ENCODE assay signal across 10 cellular contexts in the genomic region with DNA sequence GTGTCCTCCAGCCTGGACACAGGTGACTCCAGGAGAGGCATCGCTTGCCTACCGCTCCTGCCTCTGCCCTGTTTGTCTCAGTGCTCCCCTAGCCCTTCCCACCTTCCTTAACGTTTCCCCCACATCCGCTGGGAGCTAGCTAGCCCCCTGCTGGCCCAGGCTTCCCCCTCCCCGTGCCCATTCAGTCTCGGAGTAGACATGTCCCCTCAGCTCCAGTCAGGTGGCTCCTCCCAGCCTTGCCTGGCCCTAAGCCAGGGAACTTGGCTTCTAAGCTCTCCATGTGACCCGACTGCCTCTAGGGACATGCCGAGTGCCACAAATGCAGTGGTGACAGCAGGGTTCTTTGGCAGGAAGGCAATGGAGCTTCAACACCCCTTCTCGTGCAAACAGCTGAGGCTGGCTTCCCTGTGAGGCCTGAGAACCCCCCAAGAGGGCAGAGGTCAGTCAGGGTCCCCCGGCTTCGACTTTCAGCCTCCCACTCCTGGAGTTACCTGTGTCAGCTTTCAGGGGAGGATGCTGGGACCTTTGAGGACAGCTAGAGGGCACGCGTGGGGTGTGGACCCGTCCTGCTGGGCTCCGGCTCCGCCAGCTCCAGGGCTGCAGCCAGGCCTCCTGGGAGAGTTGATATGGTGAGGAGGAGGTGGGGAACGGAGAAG. TPM values are rescaled to one million over a fixed set of nuclear protein-coding genes. Genes with fewer than 3 reads are reported as not detected.
DNase-seq lines count a peak whose midpoint lies in the region; ATAC-seq, FAIRE-seq and TF ChIP-seq lines count a peak whose summit lies in the region.
"Had no signal": no experiment of that assay in that cellular context is flagged by ENCODE, and none has a peak within 500 bp of the region (broad histone marks: within the 10 kb centered on the region; RNA-seq: fewer than 3 reads in every experiment).

No MANE protein-coding gene starts in this region.

- H2BK15ac ChIP-seq in H1 (ENCODE audit: low read length): peak overlapping the region; percentile 48; the same call in 1 of the 2 replicates

- no peak overlapping the region for H3K27ac ChIP-seq in H1 (ENCODE audit: low read depth, low read length)
- no peak overlapping the region for H3K27ac ChIP-seq in trophoblast cell (ENCODE audit: low read depth, low read length)
- H3K27ac ChIP-seq in CD8-positive, alpha-beta T cell (ENCODE audit: low read depth, low read length): no peak overlapping the region
- H3K27ac ChIP-seq: HL-60 had no signal

- H2AK5ac ChIP-seq in H1 (ENCODE audit: low read depth, low read length) (peak overlapping the region; percentile 11; the same call in 1 of the 2 replicates), trophoblast cell (ENCODE audit: low read length) (no peak overlapping the region)

- H3K4me1 ChIP-seq in HAP-1: peaks cover 4% of the 10 kb centered on the region
- H3K4me1 ChIP-seq in H1 (replicated peaks in 1 of 4; ENCODE audit: control insufficient read depth in 3 of 4, insufficient read depth in 4 of 4, low read length in 3 of 4): peaks cover 7 to 36% (median 26%) of the 10 kb centered on the region in 4 experiments
- H3K4me1 ChIP-seq in trophoblast cell (ENCODE audit: control insufficient read depth in 1 of 2, insufficient read depth in 2 of 2, low read length in 2 of 2): no peaks in the 10 kb centered on the region
- H3K4me1 ChIP-seq in CD8-positive, alpha-beta T cell (ENCODE audit: insufficient read depth, low read length): no peaks in the 10 kb centered on the region

- H3K27me3 ChIP-seq in HAP-1 (ENCODE audit: low read depth) (no peaks in the 10 kb centered on the region), H1 (replicated peaks in 1 of 4; ENCODE audit: control insufficient read depth in 3 of 4, extremely low read depth in 1 of 4, insufficient read depth in 3 of 4, low read length in 3 of 4) (no peaks in the 10 kb centered on the region), trophoblast cell (ENCODE audit: insufficient read depth, low read length) (no peaks in the 10 kb centered on the region)
- no peaks in the 10 kb centered on the region for H3K27me3 ChIP-seq in CD8-positive, alpha-beta T cell (ENCODE audit: insufficient read depth, low read length)

- peak overlapping the region; percentile 14 for H4K91ac ChIP-seq in H1 (replicated peaks; ENCODE audit: insufficient read length, low read length)
- no peak overlapping the region for H4K91ac ChIP-seq in trophoblast cell (ENCODE audit: low read depth, low read length)

- H2BK20ac ChIP-seq in H1 (ENCODE audit: low read length): peak overlapping the region; percentile 75; the same call in 1 of the 2 replicates

- no peak for FAIRE-seq in H1 (lab: Jason Lieb, UNC)

- no peak for TF ChIP-seq CTCF in H1 (IDR thresholded peaks at IDR 0.05; ENCODE audit: control extremely low read depth in 1 of 3, insufficient read depth in 1 of 3, low read depth in 1 of 3, low read length in 3 of 3)
- no peak for TF ChIP-seq CTCF in CD8-positive, alpha-beta T cell (IDR thresholded peaks at IDR 0.05)

- no peak overlapping the region for H3K27ac Mint-ChIP-seq in activated CD8-positive, alpha-beta memory T cell treated with anti-CD3 and anti-CD28 coated beads, Interleukin-2, amount 10 ng/mL, durations not matched to agents 7 days and 5 days
- no peak overlapping the region for H3K27ac Mint-ChIP-seq in CD8-positive, alpha-beta T cell
- H3K27ac Mint-ChIP-seq: activated T-cell treated with anti-CD3 and anti-CD28 coated beads, Interleukin-2, amount 50 U/mL, for 72 hours had no signal

- H3K4me3 ChIP-seq in HAP-1 (no peak overlapping the region), H1 (ENCODE audit: extremely low read depth in 1 of 4, insufficient read depth in 2 of 4, low read depth in 3 of 4, low read length in 4 of 4) (no peak overlapping the region), trophoblast cell (ENCODE audit: low read depth, low read length) (peak overlapping the region; percentile 23)
- no peak overlapping the region for H3K4me3 ChIP-seq in CD8-positive, alpha-beta T cell (ENCODE audit: low read depth, low read length)

- H3K9me3 ChIP-seq in HAP-1: no peaks in the 10 kb centered on the region
- no peaks in the 10 kb centered on the region for H3K9me3 ChIP-seq in H1 (ENCODE audit: insufficient read depth in 2 of 2, low read depth in 1 of 2, low read length in 1 of 2)
- peaks cover 3% of the 10 kb centered on the region for H3K9me3 ChIP-seq in trophoblast cell (ENCODE audit: insufficient read depth, low read depth, low read length)
- no peaks in the 10 kb centered on the region for H3K9me3 ChIP-seq in CD8-positive, alpha-beta T cell (ENCODE audit: low read length)

- H2AFZ ChIP-seq in H1 (ENCODE audit: low read length) (no peak overlapping the region), trophoblast cell (ENCODE audit: insufficient read depth, low read length, poor library complexity) (no peak overlapping the region)

- H4K5ac ChIP-seq in H1 (ENCODE audit: insufficient read length, low read depth, low read length): no peak overlapping the region

- no peak for TF ChIP-seq RAD21 in H1 (IDR thresholded peaks at IDR 0.05 in 1 of 2, conservative IDR thresholded peaks at IDR 0.05 in 1 of 2; ENCODE audit: low read depth in 2 of 2, low read length in 2 of 2)

- H3K23ac ChIP-seq in H1 (ENCODE audit: insufficient read length) (no peak overlapping the region), trophoblast cell (ENCODE audit: low read length) (no peak overlapping the region)

- ATAC-seq in activated CD8-positive, alpha-beta memory T cell treated with anti-CD3 and anti-CD28 coated beads, Interleukin-2, amount 10 ng/mL, durations not matched to agents 7 days and 5 days: no peak
- ATAC-seq in GM18907 (IDR thresholded peaks at IDR 0.05; ENCODE audit: unreplicated experiment) (no peak), GM19452 (IDR thresholded peaks at IDR 0.05; ENCODE audit: unreplicated experiment) (no peak)
- ATAC-seq in CD8-positive, alpha-beta T cell: no peak
- ATAC-seq: activated T-cell treated with anti-CD3 and anti-CD28 coated beads, Interleukin-2, amount 50 U/mL, for 72 hours had no signal

- no peak overlapping the region for H3K56ac ChIP-seq in H1 (replicated peaks; ENCODE audit: insufficient read length, low read depth, low read length)

- H4K8ac ChIP-seq in H1 (ENCODE audit: extremely low read depth, insufficient read depth, low read length) (peak overlapping the region; percentile 39; the same call in 1 of the 2 replicates), trophoblast cell (ENCODE audit: low read depth, low read length) (no peak overlapping the region)

- peaks cover 36% of the 10 kb centered on the region for H3K27me3 Mint-ChIP-seq in activated CD8-positive, alpha-beta memory T cell treated with anti-CD3 and anti-CD28 coated beads, Interleukin-2, amount 10 ng/mL, durations not matched to agents 7 days and 5 days
- H3K27me3 Mint-ChIP-seq in CD8-positive, alpha-beta T cell (ENCODE audit: low read depth): no peaks in the 10 kb centered on the region

- H3K79me1 ChIP-seq in H1 (ENCODE audit: low read depth, low read length) (peaks cover 3% of the 10 kb centered on the region; the same call in 1 of the 2 replicates), trophoblast cell (ENCODE audit: low read length) (no peaks in the 10 kb centered on the region)

- no peak for TF ChIP-seq EP300 in H1 (IDR thresholded peaks at IDR 0.05; ENCODE audit: borderline replicate concordance in 1 of 2, low read depth in 2 of 2, low read length in 2 of 2)

- CTCF ChIA-PET in H1 (lab: Charles Lee; ENCODE audit: partially characterized antibody): interaction anchor here (0.8 to 11.1 kb wide), 16 partner anchors 9 to 79 kb away, joined by 3 to 266 read pairs (median 7); a partner anchor contains a TSS
- CTCF ChIA-PET in activated CD8-positive, alpha-beta memory T cell treated with anti-CD3 and anti-CD28 coated beads, Interleukin-2, amount 10 ng/mL, durations not matched to agents 7 days and 5 days (lab: Charles Lee): interaction anchor here (0.7 to 4.2 kb wide), 3 partner anchors 12 to 44 kb away, joined by 3 to 23 read pairs (median 11); a partner anchor contains a TSS
- CTCF ChIA-PET in CD8-positive, alpha-beta T cell (lab: Charles Lee): interaction anchor here (0.8 to 1.4 kb wide), 4 partner anchors 8 to 669 kb away, joined by 3 to 11 read pairs (median 4); no protein-coding TSS in a partner anchor

- no peak for TF ChIP-seq POLR2A in H1 (IDR thresholded peaks at IDR 0.05; ENCODE audit: control extremely low read depth in 1 of 2, low read depth in 2 of 2, low read length in 2 of 2)

- no peaks in the 10 kb centered on the region for H3K4me1 Mint-ChIP-seq in activated CD8-positive, alpha-beta memory T cell treated with anti-CD3 and anti-CD28 coated beads, Interleukin-2, amount 10 ng/mL, durations not matched to agents 7 days and 5 days
- no peaks in the 10 kb centered on the region for H3K4me1 Mint-ChIP-seq in CD8-positive, alpha-beta T cell (ENCODE audit: low read depth)

- H4K12ac ChIP-seq in trophoblast cell (ENCODE audit: low read depth, low read length): no peak overlapping the region

- peak; percentile 8 to 68 for DNase-seq in HAP-1 (ENCODE audit: low spot score in 2 of 2)
- peak; percentile 92 for DNase-seq in NCI-H2107 (lab: John Stamatoyannopoulos, UW)
- no peak for DNase-seq in H1 (ENCODE audit: low read depth in 1 of 2, low spot score in 2 of 2)
- DNase-seq in trophoblast cell: no peak
- no peak for DNase-seq in activated CD8-positive, alpha-beta memory T cell treated with anti-CD3 and anti-CD28 coated beads, Interleukin-2, amount 10 ng/mL, durations not matched to agents 7 days and 5 days
- no peak for DNase-seq in CD8-positive, alpha-beta T cell
- DNase-seq: activated T-cell treated with anti-CD3 and anti-CD28 coated beads, Interleukin-2, amount 50 U/mL, for 72 hours had no signal

- H2BK12ac ChIP-seq in H1 (ENCODE audit: low read depth, low read length) (peak overlapping the region; percentile 32; the same call in 1 of the 2 replicates), trophoblast cell (ENCODE audit: low read length) (no peak overlapping the region)

- H3K36me3 ChIP-seq in HAP-1 (replicated peaks) (no peaks in the 10 kb centered on the region), H1 (ENCODE audit: control insufficient read depth in 2 of 4, insufficient read depth in 4 of 4, low read length in 3 of 4) (peaks cover 0 to 4% (median 2%) of the 10 kb centered on the region in 4 experiments; a peak in 5 of 8 replicates), trophoblast cell (ENCODE audit: control insufficient read depth in 1 of 2, insufficient read depth in 2 of 2, low read length in 2 of 2) (no peaks in the 10 kb centered on the region)
- H3K36me3 ChIP-seq in CD8-positive, alpha-beta T cell (ENCODE audit: insufficient read depth, low read length): no peaks in the 10 kb centered on the region

- H2BK5ac ChIP-seq in H1 (ENCODE audit: low read depth, low read length): peak overlapping the region; percentile 89; the same call in 1 of the 2 replicates
- no peak overlapping the region for H2BK5ac ChIP-seq in trophoblast cell (ENCODE audit: low read depth, low read length, poor library complexity)

- H3K14ac ChIP-seq in H1 (ENCODE audit: insufficient read length) (no peak overlapping the region), trophoblast cell (ENCODE audit: low read length) (no peak overlapping the region)

- H4K20me1 ChIP-seq in H1 (replicated peaks in 1 of 2; ENCODE audit: control insufficient read depth in 1 of 2, insufficient read depth in 2 of 2, low read length in 2 of 2): no peaks in the 10 kb centered on the region

- H3K9ac ChIP-seq in H1 (replicated peaks in 1 of 4; ENCODE audit: extremely low read depth in 1 of 4, low read depth in 3 of 4, low read length in 3 of 4) (no peak overlapping the region), trophoblast cell (ENCODE audit: low read length) (no peak overlapping the region)

- 79% methylated on average over 16 of the region's 17 CpGs; no CpG with 5 or more reads in 1 of the 2 experiments for WGBS in H1 (ENCODE audit: extremely low coverage in 1 of 2, insufficient coverage in 1 of 2, insufficient read length in 1 of 2, insufficient replicate concordance in 2 of 2, low coverage in 1 of 2, low lambda C conversion rate in 2 of 2, missing lambda C conversion rate in 1 of 2), 2 experiments
- no CpG with 5 or more reads among the region's 17 CpGs for WGBS in trophoblast cell (ENCODE audit: extremely low coverage, insufficient coverage, insufficient read length)

- no peaks in the 10 kb centered on the region for H3K9me3 Mint-ChIP-seq in activated CD8-positive, alpha-beta memory T cell treated with anti-CD3 and anti-CD28 coated beads, Interleukin-2, amount 10 ng/mL, durations not matched to agents 7 days and 5 days (ENCODE audit: low read depth)
- H3K9me3 Mint-ChIP-seq in CD8-positive, alpha-beta T cell: no peaks in the 10 kb centered on the region
- H3K9me3 Mint-ChIP-seq: activated T-cell treated with anti-CD3 and anti-CD28 coated beads, Interleukin-2, amount 50 U/mL, for 72 hours had no signal

- H2BK120ac ChIP-seq in H1 (replicated peaks; ENCODE audit: low read depth, low read length): peak overlapping the region; percentile 58
- no peak overlapping the region for H2BK120ac ChIP-seq in trophoblast cell (ENCODE audit: insufficient read depth, low read length, poor library complexity)

- no peaks in the 10 kb centered on the region for H3K23me2 ChIP-seq in H1 (ENCODE audit: low read depth, low read length)

- H3K79me2 ChIP-seq in H1 (ENCODE audit: control insufficient read depth in 1 of 2, insufficient read depth in 2 of 2, low read length in 2 of 2) (no peaks in the 10 kb centered on the region; a peak in 1 of 4 replicates), trophoblast cell (ENCODE audit: control insufficient read depth, insufficient read depth, low read length, poor library complexity) (no peaks in the 10 kb centered on the region)

- in situ Hi-C loops in HAP-1 (cut with MboI; ENCODE audit: low sequenced_read_pairs): no loop called here

- H3K4ac ChIP-seq in H1 (replicated peaks; ENCODE audit: insufficient read length, low read depth, low read length): peak overlapping the region; percentile 10
- no peak overlapping the region for H3K4ac ChIP-seq in trophoblast cell (ENCODE audit: low read depth, low read length)

- intact Hi-C loops in CD8-positive, alpha-beta T cell (cut with DNase I, micrococcal nuclease): no loop called here

- no peak overlapping the region for H3K4me3 Mint-ChIP-seq in activated CD8-positive, alpha-beta memory T cell treated with anti-CD3 and anti-CD28 coated beads, Interleukin-2, amount 10 ng/mL, durations not matched to agents 7 days and 5 days
- no peak overlapping the region for H3K4me3 Mint-ChIP-seq in CD8-positive, alpha-beta T cell
- H3K4me3 Mint-ChIP-seq: activated T-cell treated with anti-CD3 and anti-CD28 coated beads, Interleukin-2, amount 50 U/mL, for 72 hours had no signal

- no peaks in the 10 kb centered on the region for H3K36me3 Mint-ChIP-seq in activated CD8-positive, alpha-beta memory T cell treated with anti-CD3 and anti-CD28 coated beads, Interleukin-2, amount 10 ng/mL, durations not matched to agents 7 days and 5 days
- H3K36me3 Mint-ChIP-seq in CD8-positive, alpha-beta T cell: no peaks in the 10 kb centered on the region

- POLR2A ChIA-PET in H1 (lab: Charles Lee; ENCODE audit: partially characterized antibody): interaction anchor here (0.7 to 14.6 kb wide), 14 partner anchors 12 to 79 kb away, joined by 3 to 329 read pairs (median 4); a partner anchor contains a TSS
- POLR2A ChIA-PET in CD8-positive, alpha-beta T cell (lab: Charles Lee): no interaction called here

- peak overlapping the region in 1 of 2 experiments; percentile 23; a peak in 1 of 4 replicates for H3K4me2 ChIP-seq in H1 (ENCODE audit: insufficient read depth in 1 of 2, low read depth in 2 of 2, low read length in 2 of 2)
- H3K4me2 ChIP-seq in trophoblast cell (ENCODE audit: low read length): no peak overlapping the region

- H3K18ac ChIP-seq in H1 (ENCODE audit: extremely low read depth, low read length) (no peak overlapping the region; the same call in 1 of the 2 replicates), trophoblast cell (ENCODE audit: low read length) (no peak overlapping the region)

RNA-seq across cellular contexts. Expression of a gene that starts 16.2 kb away (rescaled TPM):
- total RNA-seq in H1 (2021; fragmentation: NEBNext Ultra II Directional; extraction: Animal tissue kit (Norgen Biotek cat#: 25700)): 17.6 and 18.9 TPM in 2 replicates
- polyA plus RNA-seq in H1 (2011; rRNA removed): 4.6 and 4.8 TPM in 2 replicates
- 5.0 TPM for polyA plus RNA-seq in H1 (2011; cell fraction: cytosol; rRNA removed)
- polyA plus RNA-seq in H1 (2011; cell fraction: nucleus; rRNA removed): 5.7 TPM
- polyA plus RNA-seq in H1 (2012, experiment 1 of 2): 9.5 to 11.2 TPM (median 10.4 TPM) in 4 replicates
- 10.6 TPM for polyA plus RNA-seq in H1 (2012, experiment 2 of 2)
- polyA plus RNA-seq in H1 (2013, experiment 1 of 2): 16.0 TPM
- polyA plus RNA-seq in H1 (2013, experiment 2 of 2): 18.1 TPM
- polyA minus RNA-seq in H1 (2011; rRNA and poly(A)+ RNA removed): 8.4 and 9.0 TPM in 2 replicates
- polyA minus RNA-seq in H1 (2011; cell fraction: cytosol; rRNA and poly(A)+ RNA removed): 6.7 TPM
- polyA minus RNA-seq in H1 (2011; cell fraction: nucleus; rRNA and poly(A)+ RNA removed): 4.6 TPM
- 0.85 and 0.89 TPM in 2 replicates for polyA plus RNA-seq in trophoblast cell (2013)
- total RNA-seq in activated CD8-positive, alpha-beta memory T cell treated with anti-CD3 and anti-CD28 coated beads, Interleukin-2, amount 10 ng/mL, durations not matched to agents 7 days and 5 days: 1 to 10 TPM; 1.0 to 2.1 TPM
- under 1 TPM; 0.08 to 0.11 TPM for total RNA-seq in CD8-positive, alpha-beta T cell

RNA-seq across cellular contexts. Expression of a gene that starts 26.8 kb away (rescaled TPM):
- total RNA-seq in H1 (2021; fragmentation: NEBNext Ultra II Directional; extraction: Animal tissue kit (Norgen Biotek cat#: 25700)): 310 and 314 TPM in 2 replicates
- 469 and 710 TPM in 2 replicates for polyA plus RNA-seq in H1 (2011; rRNA removed)
- 618 TPM for polyA plus RNA-seq in H1 (2011; cell fraction: cytosol; rRNA removed)
- 791 TPM for polyA plus RNA-seq in H1 (2011; cell fraction: nucleus; rRNA removed)
- polyA plus RNA-seq in H1 (2012, experiment 1 of 2): 284 to 411 TPM (median 375 TPM) in 4 replicates
- polyA plus RNA-seq in H1 (2012, experiment 2 of 2): 511 TPM
- polyA plus RNA-seq in H1 (2013, experiment 1 of 2): 239 TPM
- 240 TPM for polyA plus RNA-seq in H1 (2013, experiment 2 of 2)
- polyA minus RNA-seq in H1 (2011; rRNA and poly(A)+ RNA removed): 212 and 312 TPM in 2 replicates
- polyA minus RNA-seq in H1 (2011; cell fraction: cytosol; rRNA and poly(A)+ RNA removed): 182 TPM
- 206 TPM for polyA minus RNA-seq in H1 (2011; cell fraction: nucleus; rRNA and poly(A)+ RNA removed)
- polyA plus RNA-seq in trophoblast cell (2013): 33.2 and 36.9 TPM in 2 replicates
- total RNA-seq in activated CD8-positive, alpha-beta memory T cell treated with anti-CD3 and anti-CD28 coated beads, Interleukin-2, amount 10 ng/mL, durations not matched to agents 7 days and 5 days: 10 to 100 TPM; 85.4 to 94.8 TPM
- total RNA-seq in CD8-positive, alpha-beta T cell: 10 to 100 TPM; 28.7 to 29.4 TPM

RNA-seq across cellular contexts. Expression of a gene that starts 28.2 kb away (rescaled TPM):
- 69.7 and 70.9 TPM in 2 replicates for total RNA-seq in H1 (2021; fragmentation: NEBNext Ultra II Directional; extraction: Animal tissue kit (Norgen Biotek cat#: 25700))
- polyA plus RNA-seq in H1 (2011; rRNA removed): 192 and 261 TPM in 2 replicates
- 143 TPM for polyA plus RNA-seq in H1 (2011; cell fraction: cytosol; rRNA removed)
- polyA plus RNA-seq in H1 (2011; cell fraction: nucleus; rRNA removed): 170 TPM
- 62.9 to 98.6 TPM (median 90.5 TPM) in 4 replicates for polyA plus RNA-seq in H1 (2012, experiment 1 of 2)
- 114 TPM for polyA plus RNA-seq in H1 (2012, experiment 2 of 2)
- polyA plus RNA-seq in H1 (2013, experiment 1 of 2): 85.2 TPM
- polyA plus RNA-seq in H1 (2013, experiment 2 of 2): 106 TPM
- 53.6 and 60.7 TPM in 2 replicates for polyA minus RNA-seq in H1 (2011; rRNA and poly(A)+ RNA removed)
- 48.1 TPM for polyA minus RNA-seq in H1 (2011; cell fraction: cytosol; rRNA and poly(A)+ RNA removed)
- 36.8 TPM for polyA minus RNA-seq in H1 (2011; cell fraction: nucleus; rRNA and poly(A)+ RNA removed)
- polyA plus RNA-seq in trophoblast cell (2013): 22.0 and 22.9 TPM in 2 replicates
- total RNA-seq in activated CD8-positive, alpha-beta memory T cell treated with anti-CD3 and anti-CD28 coated beads, Interleukin-2, amount 10 ng/mL, durations not matched to agents 7 days and 5 days: 10 to 100 TPM; 45.5 to 59.9 TPM
- 10 to 100 TPM; 10.4 to 10.9 TPM for total RNA-seq in CD8-positive, alpha-beta T cell

RNA-seq across cellular contexts. Expression of a gene that starts 43.7 kb away (rescaled TPM):
- total RNA-seq in H1 (2021; fragmentation: NEBNext Ultra II Directional; extraction: Animal tissue kit (Norgen Biotek cat#: 25700)): 0.29 and 0.54 TPM in 2 replicates
- 0.86 and 1.2 TPM in 2 replicates for polyA plus RNA-seq in H1 (2011; rRNA removed)
- polyA plus RNA-seq in H1 (2011; cell fraction: cytosol; rRNA removed): 0.76 TPM
- polyA plus RNA-seq in H1 (2011; cell fraction: nucleus; rRNA removed): 0.53 TPM
- 0.69 to 1.1 TPM (median 1.0 TPM) in 4 replicates for polyA plus RNA-seq in H1 (2012, experiment 1 of 2)
- polyA plus RNA-seq in H1 (2012, experiment 2 of 2): 0.62 TPM
- polyA plus RNA-seq in H1 (2013, experiment 1 of 2): 0.47 TPM
- polyA plus RNA-seq in H1 (2013, experiment 2 of 2): 0.39 TPM
- polyA minus RNA-seq in H1 (2011; rRNA and poly(A)+ RNA removed): 0.19 and 0.32 TPM in 2 replicates
- not detected for polyA minus RNA-seq in H1 (2011; cell fraction: cytosol; rRNA and poly(A)+ RNA removed)
- polyA minus RNA-seq in H1 (2011; cell fraction: nucleus; rRNA and poly(A)+ RNA removed): not detected
- polyA plus RNA-seq in trophoblast cell (2013): 1.7 and 2.1 TPM in 2 replicates
- 10 to 100 TPM; 36.2 to 40.3 TPM for total RNA-seq in activated CD8-positive, alpha-beta memory T cell treated with anti-CD3 and anti-CD28 coated beads, Interleukin-2, amount 10 ng/mL, durations not matched to agents 7 days and 5 days
- total RNA-seq in CD8-positive, alpha-beta T cell: 1 to 10 TPM; 2.9 to 3.3 TPM

RNA-seq across cellular contexts. Expression of a gene that starts 53.1 kb away (rescaled TPM):
- total RNA-seq in H1 (2021; fragmentation: NEBNext Ultra II Directional; extraction: Animal tissue kit (Norgen Biotek cat#: 25700)): 27.2 and 29.2 TPM in 2 replicates
- polyA plus RNA-seq in H1 (2011; rRNA removed): 27.0 and 43.0 TPM in 2 replicates
- polyA plus RNA-seq in H1 (2011; cell fraction: cytosol; rRNA removed): 42.8 TPM
- polyA plus RNA-seq in H1 (2011; cell fraction: nucleus; rRNA removed): 137 TPM
- 21.1 to 33.1 TPM (median 30.9 TPM) in 4 replicates for polyA plus RNA-seq in H1 (2012, experiment 1 of 2)
- 19.3 TPM for polyA plus RNA-seq in H1 (2012, experiment 2 of 2)
- polyA plus RNA-seq in H1 (2013, experiment 1 of 2): 23.1 TPM
- 21.5 TPM for polyA plus RNA-seq in H1 (2013, experiment 2 of 2)
- polyA minus RNA-seq in H1 (2011; rRNA and poly(A)+ RNA removed): 12.6 and 15.0 TPM in 2 replicates
- polyA minus RNA-seq in H1 (2011; cell fraction: cytosol; rRNA and poly(A)+ RNA removed): 17.6 TPM
- polyA minus RNA-seq in H1 (2011; cell fraction: nucleus; rRNA and poly(A)+ RNA removed): 37.9 TPM
- 12.1 and 12.9 TPM in 2 replicates for polyA plus RNA-seq in trophoblast cell (2013)
- 10 to 100 TPM; 28.6 to 39.9 TPM for total RNA-seq in activated CD8-positive, alpha-beta memory T cell treated with anti-CD3 and anti-CD28 coated beads, Interleukin-2, amount 10 ng/mL, durations not matched to agents 7 days and 5 days
- 10 to 100 TPM; 35.9 to 36.0 TPM for total RNA-seq in CD8-positive, alpha-beta T cell

Comparison
In these comparisons a context has a peak if more than half of its experiments do, and no peak if none do; other contexts are left out.
1. DNase-seq: peak in HAP-1 (2 of 2) and NCI-H2107 (single experiment); none in H1 (0 of 2), trophoblast cell (0 of 2), activated CD8-positive, alpha-beta memory T cell treated with anti-CD3 and anti-CD28 coated beads, Interleukin-2, amount 10 ng/mL, durations not matched to agents 7 days and 5 days (single experiment) and CD8-positive, alpha-beta T cell (0 of 7).